In the genomic region with DNA sequence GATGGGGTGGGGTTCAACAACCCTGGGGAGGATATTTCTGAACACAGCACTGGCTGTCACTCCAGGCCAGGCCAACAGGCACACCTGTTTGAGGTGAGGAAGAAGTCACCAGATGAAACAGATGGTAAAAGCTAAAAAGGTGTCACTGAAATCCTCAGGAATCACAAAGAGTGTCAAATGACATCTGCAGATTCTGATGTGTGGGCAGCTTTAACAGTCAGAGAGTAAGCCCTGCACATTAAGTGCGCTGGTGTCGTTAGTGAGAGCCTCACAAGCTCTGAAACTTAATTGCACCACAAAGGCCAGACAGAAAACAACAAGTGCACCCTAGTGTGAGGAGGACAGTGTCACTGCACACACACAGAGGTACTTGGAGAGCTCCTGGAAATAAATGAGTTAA, we compare ENCODE assay signal across 25 cellular contexts.
"Had no signal": no experiment of that assay in that cellular context is flagged by ENCODE, and none has a peak within 500 bp of the region (broad histone marks: within the 10 kb centered on the region; RNA-seq: fewer than 3 reads in every experiment).

No MANE protein-coding gene starts in this region.

- ATAC-seq: activated CD4-positive, alpha-beta T cell treated with anti-CD3 and anti-CD28 coated beads for 36 hours; activated T-cell treated with anti-CD3 and anti-CD28 coated beads, Interleukin-2, amount 50 U/mL, for 4 hours; left lobe of liver; lower lobe of right lung; naive thymus-derived CD4-positive, alpha-beta T cell; WTC11 had no signal

- H3K27me3 Mint-ChIP-seq: activated CD4-positive, alpha-beta T cell treated with anti-CD3 and anti-CD28 coated beads for 36 hours; activated naive CD8-positive, alpha-beta T cell treated with anti-CD3 and anti-CD28 coated beads, Interleukin-2, amount 10 ng/mL, durations not matched to agents 7 days and 5 days; dendritic cell treated with granulocyte-macrophage colony-stimulating factor and Interleukin-4, amounts not matched to agents 40 ng/mL and 50 ng/mL, for 4 days; naive thymus-derived CD4-positive, alpha-beta T cell had no signal

- H3K27ac ChIP-seq: lower lobe of right lung, right atrium auricular region, spleen, testis, vagina had no signal

- H3K27ac Mint-ChIP-seq: activated CD4-positive, alpha-beta T cell treated with anti-CD3 and anti-CD28 coated beads for 36 hours; activated naive CD8-positive, alpha-beta T cell treated with anti-CD3 and anti-CD28 coated beads, Interleukin-2, amount 10 ng/mL, durations not matched to agents 7 days and 5 days; activated T-helper 2 cell treated with anti-CD3 and anti-CD28 coated beads, Interferon-gamma antibody, Interleukin-2, Interleukin-4, amounts not matched to agents 10 μg/mL and 5 μg/mL and 100 μg/mL, durations not matched to agents 14 hours and 24 hours and 36 hours; dendritic cell treated with granulocyte-macrophage colony-stimulating factor and Interleukin-4, amounts not matched to agents 40 ng/mL and 50 ng/mL, for 4 days; WTC11 had no signal

- H3K9me3 Mint-ChIP-seq: WTC11 had no signal

- H3K36me3 ChIP-seq: lower lobe of right lung, vagina had no signal

- H3K4me3 Mint-ChIP-seq: activated CD4-positive, alpha-beta T cell treated with anti-CD3 and anti-CD28 coated beads for 36 hours; activated naive CD8-positive, alpha-beta T cell treated with anti-CD3 and anti-CD28 coated beads, Interleukin-2, amount 10 ng/mL, durations not matched to agents 7 days and 5 days; activated T-cell treated with anti-CD3 and anti-CD28 coated beads, Interleukin-2, amount 50 U/mL, for 4 hours; dendritic cell treated with granulocyte-macrophage colony-stimulating factor and Interleukin-4, amounts not matched to agents 40 ng/mL and 50 ng/mL, for 4 days; naive thymus-derived CD4-positive, alpha-beta T cell; WTC11 had no signal

- H3K4me1 ChIP-seq: lower lobe of right lung, spleen, testis, vagina had no signal

- H3K4me3 ChIP-seq: lower lobe of right lung, right atrium auricular region, spleen, testis, vagina had no signal

- H3K36me3 Mint-ChIP-seq: WTC11 had no signal

- H3K9me3 ChIP-seq: lower lobe of right lung, right atrium auricular region, testis, vagina had no signal

- H3K27me3 ChIP-seq: right atrium auricular region, spleen, testis, vagina had no signal

- DNase-seq: activated CD4-positive, alpha-beta T cell treated with anti-CD3 and anti-CD28 coated beads for 36 hours; activated CD4-positive, alpha-beta T cell treated with anti-CD3 and anti-CD28 coated beads, Interleukin-2, amount 50 U/mL, for 4 hours; activated CD8-positive, alpha-beta memory T cell treated with anti-CD3 and anti-CD28 coated beads, Interleukin-2, amount 50 U/mL, for 48 hours; activated naive CD4-positive, alpha-beta T cell; activated naive CD8-positive, alpha-beta T cell treated with anti-CD3 and anti-CD28 coated beads, Interleukin-2, amount 10 ng/mL, durations not matched to agents 7 days and 5 days; activated T-cell treated with anti-CD3 and anti-CD28 coated beads, Interleukin-2, amount 50 U/mL, for 4 hours; amniotic stem cell; effector CD4-positive, alpha-beta T cell; erythroblast; foreskin fibroblast; kidney; lower lobe of right lung; naive thymus-derived CD4-positive, alpha-beta T cell; spleen; stimulated activated CD4-positive, alpha-beta T cell treated with anti-CD3 and anti-CD28 coated beads, Interleukin-4, amount 100 ng/mL, for 1 hour; stimulated activated naive CD4-positive, alpha-beta T cell; T-helper 9 cell; testis; trophoblast cell had no signal
